18 cellular contexts compared by ENCODE assay signal in the genomic region with DNA sequence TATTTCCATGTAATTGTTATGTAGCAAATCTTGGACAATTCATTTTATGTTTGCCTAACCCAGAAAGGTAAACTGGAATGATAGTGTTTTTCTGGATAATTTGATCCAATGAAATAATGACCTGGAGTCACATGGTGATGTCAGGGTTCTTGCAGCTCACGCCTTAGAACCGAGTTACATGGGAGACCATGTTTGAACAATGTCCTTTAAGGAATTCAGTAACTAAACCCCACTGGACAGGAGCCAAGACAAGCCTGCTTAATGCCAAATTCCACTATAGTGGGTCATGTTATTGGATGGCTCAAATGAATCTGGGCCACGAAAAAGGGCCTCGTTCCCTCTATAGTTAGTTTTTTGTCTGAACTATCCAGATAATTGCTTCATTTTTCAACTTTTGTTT.
DNase-seq lines count a peak whose midpoint lies in the region; ATAC-seq, FAIRE-seq and TF ChIP-seq lines count a peak whose summit lies in the region.
"Had no signal": no experiment of that assay in that cellular context is flagged by ENCODE, and none has a peak within 500 bp of the region (broad histone marks: within the 10 kb centered on the region; RNA-seq: fewer than 3 reads in every experiment).

No MANE protein-coding gene starts in this region.

- H3K4me3 Mint-ChIP-seq in effector memory CD8-positive, alpha-beta T cell = no peak overlapping the region
- H3K4me3 Mint-ChIP-seq in activated naive CD8-positive, alpha-beta T cell treated with anti-CD3 and anti-CD28 coated beads, Interleukin-2, amount 50 U/mL, for 24 hours = no peak overlapping the region
- H3K4me3 Mint-ChIP-seq: CD4-positive, alpha-beta memory T cell; central memory CD8-positive, alpha-beta T cell; neural crest cell; stimulated activated memory B cell treated with anti-CD40 and anti-IgM and Interleukin-4, amounts not matched to agents 10 μg/mL and 1 μg/mL and 100 μg/mL, for 72 hours had no signal

- H3K9me3 Mint-ChIP-seq in effector memory CD8-positive, alpha-beta T cell = peaks cover 4 to 5% of the 10 kb centered on the region in 2 donors
- peaks cover 6% of the 10 kb centered on the region for H3K9me3 Mint-ChIP-seq in activated naive CD8-positive, alpha-beta T cell treated with anti-CD3 and anti-CD28 coated beads, Interleukin-2, amount 50 U/mL, for 24 hours

- no peaks in the 10 kb centered on the region for H3K36me3 Mint-ChIP-seq in effector memory CD8-positive, alpha-beta T cell (ENCODE audit: insufficient read depth)
- H3K36me3 Mint-ChIP-seq in activated naive CD8-positive, alpha-beta T cell treated with anti-CD3 and anti-CD28 coated beads, Interleukin-2, amount 50 U/mL, for 24 hours (ENCODE audit: low read depth) = no peaks in the 10 kb centered on the region
- H3K36me3 Mint-ChIP-seq: CD4-positive, alpha-beta memory T cell; stimulated activated memory B cell treated with anti-CD40 and anti-IgM and Interleukin-4, amounts not matched to agents 10 μg/mL and 1 μg/mL and 100 μg/mL, for 72 hours had no signal

- no peaks in the 10 kb centered on the region for H3K4me1 Mint-ChIP-seq in effector memory CD8-positive, alpha-beta T cell (ENCODE audit: low read depth in 2 of 2)
- peaks cover 5% of the 10 kb centered on the region for H3K4me1 Mint-ChIP-seq in activated naive CD8-positive, alpha-beta T cell treated with anti-CD3 and anti-CD28 coated beads, Interleukin-2, amount 50 U/mL, for 24 hours
- H3K4me1 Mint-ChIP-seq: CD4-positive, alpha-beta memory T cell; central memory CD8-positive, alpha-beta T cell; stimulated activated memory B cell treated with anti-CD40 and anti-IgM and Interleukin-4, amounts not matched to agents 10 μg/mL and 1 μg/mL and 100 μg/mL, for 72 hours had no signal

- no peak overlapping the region for H3K27ac Mint-ChIP-seq in effector memory CD8-positive, alpha-beta T cell
- H3K27ac Mint-ChIP-seq in activated naive CD8-positive, alpha-beta T cell treated with anti-CD3 and anti-CD28 coated beads, Interleukin-2, amount 50 U/mL, for 24 hours = no peak overlapping the region
- H3K27ac Mint-ChIP-seq: CD4-positive, alpha-beta memory T cell; stimulated activated memory B cell treated with anti-CD40 and anti-IgM and Interleukin-4, amounts not matched to agents 10 μg/mL and 1 μg/mL and 100 μg/mL, for 72 hours had no signal

- H3K9me3 ChIP-seq in AG04450 (ENCODE audit: control insufficient read depth, insufficient read depth, low read length) (no peaks in the 10 kb centered on the region), testis (no peaks in the 10 kb centered on the region)
- H3K9me3 ChIP-seq: A549 had no signal

- no peak for ATAC-seq in HG02642 (IDR thresholded peaks at IDR 0.05; ENCODE audit: poor library complexity, unreplicated experiment)
- ATAC-seq in effector memory CD8-positive, alpha-beta T cell (replicated peaks) = no peak
- ATAC-seq in activated naive CD8-positive, alpha-beta T cell treated with anti-CD3 and anti-CD28 coated beads, Interleukin-2, amount 50 U/mL, for 24 hours = no peak
- ATAC-seq: A549; activated CD4-positive, CD25-positive, alpha-beta regulatory T cell treated with anti-CD3 and anti-CD28 coated beads, Interleukin-2, amount 50 U/mL, for 24 hours; sciatic nerve; stimulated activated memory B cell treated with anti-CD40 and anti-IgM and Interleukin-4, amounts not matched to agents 10 μg/mL and 1 μg/mL and 100 μg/mL, for 72 hours had no signal

- TF ChIP-seq POLR2A in testis (IDR thresholded peaks at IDR 0.05) = no peak

- peak; percentile 39 for DNase-seq in AG04450 (ENCODE audit: low read depth, low spot score)
- DNase-seq in NCI-H226 = peak; percentile 31
- DNase-seq in bronchial epithelial cell (ENCODE audit: low read depth) = peak; percentile 97
- DNase-seq in kidney tubule cell (ENCODE audit: low spot score) = peak; percentile 82
- no peak for DNase-seq in effector memory CD8-positive, alpha-beta T cell
- no peak for DNase-seq in activated naive CD8-positive, alpha-beta T cell treated with anti-CD3 and anti-CD28 coated beads, Interleukin-2, amount 50 U/mL, for 24 hours
- no peak for DNase-seq in testis
- DNase-seq: activated naive CD4-positive, alpha-beta T cell treated with Interleukin-2 at 50 U/mL for 16 hours; CD4-positive, alpha-beta memory T cell; GF-D8; NCI-H345 had no signal

- H3K4me3 ChIP-seq in AG04450 (ENCODE audit: low read depth, low read length) (no peak overlapping the region), bronchial epithelial cell (ENCODE audit: low read depth, low read length) (no peak overlapping the region), testis (no peak overlapping the region)
- H3K4me3 ChIP-seq: A549 had no signal

- peak; percentile 28 for FAIRE-seq in bronchial epithelial cell (lab: Jason Lieb, UNC)

- H3K36me3 ChIP-seq in bronchial epithelial cell (ENCODE audit: control insufficient read depth, insufficient read depth, low read length) = no peaks in the 10 kb centered on the region
- H3K36me3 ChIP-seq in testis (ENCODE audit: low read depth, missing control alignments) = no peaks in the 10 kb centered on the region

- intact Hi-C loops in testis (cut with DNase I; ENCODE audit: low total_unique reads) = no loop called here

- WGBS in testis, 2 donors = 78 to 88% methylated on average over 4 of the region's 4 CpGs

- POLR2A ChIA-PET in AG04450 (lab: Yijun Ruan, JAX) = interaction anchor here (0.9 kb wide), 1 partner anchor 34 kb away, joined by 3 read pairs; no protein-coding TSS in a partner anchor

- H3K27me3 ChIP-seq in AG04450 (ENCODE audit: control insufficient read depth, insufficient read depth, low read length) (no peaks in the 10 kb centered on the region), bronchial epithelial cell (ENCODE audit: control insufficient read depth, insufficient read depth, low read length) (no peaks in the 10 kb centered on the region), testis (no peaks in the 10 kb centered on the region)

- TF ChIP-seq CTCF in AG04450 (IDR thresholded peaks at IDR 0.05; ENCODE audit: low read depth, low read length) = no peak
- no peak for TF ChIP-seq CTCF in bronchial epithelial cell (IDR thresholded peaks at IDR 0.05; ENCODE audit: insufficient read depth, low read length, severe bottlenecking)
- TF ChIP-seq CTCF in testis (IDR thresholded peaks at IDR 0.05) = no peak

- H3K27ac ChIP-seq in AG04450 (ENCODE audit: low read depth, low read length) (no peak overlapping the region), testis (no peak overlapping the region)
- H3K27ac ChIP-seq: A549 had no signal

- no peaks in the 10 kb centered on the region for H3K4me1 ChIP-seq in testis

- CTCF ChIA-PET in AG04450 (lab: Charles Lee) = interaction anchor here (1.6 to 2.0 kb wide), 2 partner anchors 12 to 34 kb away, joined by 4 to 8 read pairs; no protein-coding TSS in a partner anchor

- peaks cover 11 to 28% of the 10 kb centered on the region in 2 donors for H3K27me3 Mint-ChIP-seq in effector memory CD8-positive, alpha-beta T cell
- peaks cover 18% of the 10 kb centered on the region for H3K27me3 Mint-ChIP-seq in activated naive CD8-positive, alpha-beta T cell treated with anti-CD3 and anti-CD28 coated beads, Interleukin-2, amount 50 U/mL, for 24 hours

Comparison
In these comparisons a context has a peak if more than half of its experiments do, and no peak if none do; other contexts are left out.
1. DNase-seq: peak in AG04450 (single experiment), NCI-H226 (single experiment), bronchial epithelial cell (single experiment) and kidney tubule cell (single experiment); none in effector memory CD8-positive, alpha-beta T cell (0 of 3), activated naive CD8-positive, alpha-beta T cell treated with anti-CD3 and anti-CD28 coated beads, Interleukin-2, amount 50 U/mL, for 24 hours (single experiment) and testis (single experiment).